ENCODE assay signal across 1 cellular context in the genomic region with DNA sequence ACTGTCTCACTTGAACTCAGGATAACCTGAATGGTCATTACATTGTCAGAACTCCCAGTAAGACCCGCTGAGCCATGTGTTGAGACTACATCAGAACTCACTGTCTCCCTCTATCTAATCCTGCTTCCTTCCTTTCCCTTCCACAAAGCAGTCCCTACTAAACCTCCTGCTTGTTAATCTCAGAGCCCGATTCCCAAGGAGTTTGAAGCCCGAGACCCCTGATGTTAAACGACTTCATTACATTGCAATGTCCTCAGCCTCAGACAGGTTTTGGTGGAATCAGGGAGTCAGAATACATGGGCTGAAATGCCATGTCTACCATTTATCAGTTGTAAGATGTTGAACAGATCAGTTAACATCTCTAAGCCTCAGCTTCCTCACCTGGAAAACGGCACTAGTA.
TF ChIP-seq lines count a peak whose summit lies in the region.

No MANE protein-coding gene starts in this region.

TF ChIP-seq in HepG2, 621 proteins besides CTCF, POLR2A, EP300 and RAD21 (continued from another document):
- TF ChIP-seq, protein P1, sequence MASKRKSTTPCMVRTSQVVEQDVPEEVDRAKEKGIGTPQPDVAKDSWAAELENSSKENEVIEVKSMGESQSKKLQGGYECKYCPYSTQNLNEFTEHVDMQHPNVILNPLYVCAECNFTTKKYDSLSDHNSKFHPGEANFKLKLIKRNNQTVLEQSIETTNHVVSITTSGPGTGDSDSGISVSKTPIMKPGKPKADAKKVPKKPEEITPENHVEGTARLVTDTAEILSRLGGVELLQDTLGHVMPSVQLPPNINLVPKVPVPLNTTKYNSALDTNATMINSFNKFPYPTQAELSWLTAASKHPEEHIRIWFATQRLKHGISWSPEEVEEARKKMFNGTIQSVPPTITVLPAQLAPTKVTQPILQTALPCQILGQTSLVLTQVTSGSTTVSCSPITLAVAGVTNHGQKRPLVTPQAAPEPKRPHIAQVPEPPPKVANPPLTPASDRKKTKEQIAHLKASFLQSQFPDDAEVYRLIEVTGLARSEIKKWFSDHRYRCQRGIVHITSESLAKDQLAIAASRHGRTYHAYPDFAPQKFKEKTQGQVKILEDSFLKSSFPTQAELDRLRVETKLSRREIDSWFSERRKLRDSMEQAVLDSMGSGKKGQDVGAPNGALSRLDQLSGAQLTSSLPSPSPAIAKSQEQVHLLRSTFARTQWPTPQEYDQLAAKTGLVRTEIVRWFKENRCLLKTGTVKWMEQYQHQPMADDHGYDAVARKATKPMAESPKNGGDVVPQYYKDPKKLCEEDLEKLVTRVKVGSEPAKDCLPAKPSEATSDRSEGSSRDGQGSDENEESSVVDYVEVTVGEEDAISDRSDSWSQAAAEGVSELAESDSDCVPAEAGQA (IDR thresholded peaks at IDR 0.05; ENCODE audit: low read depth) = no peak
- TF ChIP-seq, protein P1 (CRISPR knock-in tag; IDR thresholded peaks at IDR 0.05; ENCODE audit: borderline replicate concordance) = no peak
- TF ChIP-seq, protein P2, sequence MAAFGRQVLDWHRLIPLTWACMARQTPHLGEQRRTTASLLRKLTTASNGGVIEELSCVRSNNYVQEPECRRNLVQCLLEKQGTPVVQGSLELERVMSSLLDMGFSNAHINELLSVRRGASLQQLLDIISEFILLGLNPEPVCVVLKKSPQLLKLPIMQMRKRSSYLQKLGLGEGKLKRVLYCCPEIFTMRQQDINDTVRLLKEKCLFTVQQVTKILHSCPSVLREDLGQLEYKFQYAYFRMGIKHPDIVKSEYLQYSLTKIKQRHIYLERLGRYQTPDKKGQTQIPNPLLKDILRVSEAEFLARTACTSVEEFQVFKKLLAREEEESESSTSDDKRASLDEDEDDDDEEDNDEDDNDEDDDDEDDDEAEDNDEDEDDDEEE (CRISPR knock-in tag; IDR thresholded peaks at IDR 0.05) = no peak
- no peak for TF ChIP-seq DPF2 (CRISPR knock-in tag; IDR thresholded peaks at IDR 0.05; ENCODE audit: borderline replicate concordance, low read depth)
- no peak for TF ChIP-seq ATAD3A (CRISPR knock-in tag; IDR thresholded peaks at IDR 0.05)
TF ChIP-seq in HepG2: peak in this region for 0.
